In the genomic region with DNA sequence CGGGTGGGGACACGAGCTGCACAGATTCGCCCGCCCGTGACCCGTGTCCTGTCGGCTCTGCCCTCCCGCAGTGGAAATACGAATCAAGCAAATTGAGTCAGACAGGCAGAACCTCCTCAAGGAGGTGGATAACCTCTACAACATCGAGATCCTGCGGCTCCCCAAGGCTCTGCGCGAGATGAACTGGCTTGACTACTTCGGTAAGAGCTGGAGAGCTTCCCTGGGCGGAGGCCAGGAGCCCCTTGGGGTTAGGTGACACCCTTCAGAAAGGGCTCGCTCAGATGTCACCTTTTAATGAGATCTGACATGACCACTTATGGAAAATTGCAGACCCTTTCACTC, we compare ENCODE assay signal across 8 cellular contexts. TPM values are rescaled to one million over a fixed set of nuclear protein-coding genes. Genes with fewer than 3 reads are reported as not detected.
DNase-seq lines count a peak whose midpoint lies in the region; ATAC-seq and TF ChIP-seq lines count a peak whose summit lies in the region.

No MANE protein-coding gene starts in this region.

- ATAC-seq in heart right ventricle: no peak
- ATAC-seq in Right ventricle myocardium superior (ENCODE audit: poor library complexity): no peak
- no peak for ATAC-seq in lower lobe of right lung

- H3K4me3 ChIP-seq in heart right ventricle (peak overlapping the region; percentile 43 to 98 (median 87)), adrenal gland (peak overlapping the region; percentile 7 to 90 (median 72)), lower lobe of right lung (peak overlapping the region; percentile 96), urinary bladder (ENCODE audit: low read depth, low read length) (peak overlapping the region; percentile 53)

- H3K27ac ChIP-seq in heart right ventricle (peak overlapping the region in 1 of 10 donors; percentile 90), adrenal gland (no peak overlapping the region), lower lobe of right lung (peak overlapping the region; percentile 88), urinary bladder (ENCODE audit: low read depth) (no peak overlapping the region)

- no peak for TF ChIP-seq POLR2A in adrenal gland (IDR thresholded peaks at IDR 0.05)

- 0 to 1% methylated on average over 16 of the region's 16 CpGs for WGBS in heart right ventricle, 2 donors
- 2 to 6% (median 4%) methylated on average over 5 to 16 of the region's 16 CpGs for WGBS in adrenal gland, 4 donors
- WGBS in urinary bladder: 2% methylated on average over 16 of the region's 16 CpGs

- no peaks in the 10 kb centered on the region for H3K9me3 ChIP-seq in heart right ventricle
- no peaks in the 10 kb centered on the region for H3K9me3 ChIP-seq in adrenal gland (replicated peaks in 1 of 3)
- H3K9me3 ChIP-seq in lower lobe of right lung: no peaks in the 10 kb centered on the region

- H3K4me1 ChIP-seq in heart right ventricle: peaks cover 10 to 36% (median 29%) of the 10 kb centered on the region in 9 donors
- H3K4me1 ChIP-seq in adrenal gland (replicated peaks in 1 of 2): peaks cover 26 to 29% of the 10 kb centered on the region in 2 donors
- peaks cover 33% of the 10 kb centered on the region for H3K4me1 ChIP-seq in lower lobe of right lung
- H3K4me1 ChIP-seq in urinary bladder (ENCODE audit: insufficient read depth): peaks cover 8% of the 10 kb centered on the region

- TF ChIP-seq CTCF in heart right ventricle (IDR thresholded peaks at IDR 0.05) (no peak), adrenal gland (IDR thresholded peaks at IDR 0.05) (no peak), lower lobe of right lung (IDR thresholded peaks at IDR 0.05) (no peak)

- peak in 1 of 2 donors; percentile 8 for DNase-seq in heart right ventricle
- DNase-seq in Right ventricle myocardium superior: no peak
- peak in 4 of 7 donors; percentile 18 to 59 (median 28) for DNase-seq in adrenal gland
- DNase-seq in lower lobe of right lung: no peak
- no peak for DNase-seq in KBM-7
- DNase-seq in NCI-H2171 (lab: John Stamatoyannopoulos, UW): no peak
- no peak for DNase-seq in AG20443 (ENCODE audit: low spot score)

- H3K36me3 ChIP-seq in heart right ventricle (peaks cover 0 to 18% (median 0%) of the 10 kb centered on the region in 9 donors), adrenal gland (replicated peaks in 1 of 2) (no peaks in the 10 kb centered on the region), lower lobe of right lung (peaks cover 1% of the 10 kb centered on the region), urinary bladder (ENCODE audit: insufficient read depth) (no peaks in the 10 kb centered on the region)

- H3K27me3 ChIP-seq in heart right ventricle (no peaks in the 10 kb centered on the region), adrenal gland (no peaks in the 10 kb centered on the region), lower lobe of right lung (ENCODE audit: low read depth) (no peaks in the 10 kb centered on the region)

- intact Hi-C loops in heart right ventricle (cut with DNase I) (loop anchor here in 7 of 10 donors (2.0 to 10.0 kb wide), 10 partner anchors 96 to 292 kb away; a partner anchor contains a TSS), Right ventricle myocardium superior (cut with DNase I) (loop anchor here (10.0 kb wide), 1 partner anchor 162 kb away; a partner anchor contains a TSS), adrenal gland (cut with DNase I) (no loop called here), lower lobe of right lung (cut with DNase I) (no loop called here)

- in situ Hi-C loops in KBM-7 (cut with MboI; ENCODE audit: low pct_unique_long_range_greater_than_20kb, low sequenced_read_pairs): no loop called here

RNA-seq across cellular contexts. Expression of a gene that starts 0.5 kb away (rescaled TPM):
- 1 to 10 TPM in 1 of 10 donors, under 1 TPM in 8, not detected in 1; 0.09 to 2.9 (median 0.42) TPM for total RNA-seq in heart right ventricle
- under 1 TPM; 0.29 to 0.41 TPM for polyA plus RNA-seq in heart right ventricle
- total RNA-seq in Right ventricle myocardium superior: 0.46 TPM
- 1 to 10 TPM in 6 of 8 donors, under 1 TPM in 2; 0.49 to 3.2 (median 1.2) TPM for total RNA-seq in adrenal gland
- 1 to 10 TPM in 1 of 3 donors, under 1 TPM in 2; 0.54 to 1.6 (median 0.64) TPM for polyA plus RNA-seq in adrenal gland
- total RNA-seq in lower lobe of right lung: 1.7 TPM
- 3.1 TPM for total RNA-seq in urinary bladder
- 1.3 TPM for polyA plus RNA-seq in urinary bladder

RNA-seq across cellular contexts. Expression of a gene that starts 58.1 kb away (rescaled TPM):
- total RNA-seq in heart right ventricle: under 1 TPM in 2 of 10 donors, not detected in 8; 0.10 to 0.35 TPM
- under 1 TPM in 1 of 2 donors, not detected in 1; 0.03 TPM for polyA plus RNA-seq in heart right ventricle
- total RNA-seq in Right ventricle myocardium superior: not detected
- total RNA-seq in adrenal gland: under 1 TPM in 4 of 8 donors, not detected in 4; 0.14 to 0.51 (median 0.24) TPM
- polyA plus RNA-seq in adrenal gland: under 1 TPM; 0.11 to 0.20 (median 0.16) TPM
- 4.3 TPM for total RNA-seq in lower lobe of right lung
- total RNA-seq in urinary bladder: 0.21 TPM
- polyA plus RNA-seq in urinary bladder: 2.2 TPM

Comparison
In these comparisons a context has a peak if more than half of its experiments do, and no peak if none do; other contexts are left out.
1. DNase-seq: peak in adrenal gland (4 of 7); none in Right ventricle myocardium superior (single experiment), lower lobe of right lung (single experiment), KBM-7 (single experiment), NCI-H2171 (single experiment) and AG20443 (single experiment).
2. intact Hi-C loops: an anchor here in heart right ventricle (2.0 to 10.0 kb wide) and Right ventricle myocardium superior (10.0 kb wide); none called in adrenal gland and lower lobe of right lung.
3. Peak in every context shown above with its lines, with median percentiles within 50 percentile points of each other: H3K4me3 ChIP-seq.